Comparison of ENCODE assay signal across 8 cellular contexts in the genomic region with DNA sequence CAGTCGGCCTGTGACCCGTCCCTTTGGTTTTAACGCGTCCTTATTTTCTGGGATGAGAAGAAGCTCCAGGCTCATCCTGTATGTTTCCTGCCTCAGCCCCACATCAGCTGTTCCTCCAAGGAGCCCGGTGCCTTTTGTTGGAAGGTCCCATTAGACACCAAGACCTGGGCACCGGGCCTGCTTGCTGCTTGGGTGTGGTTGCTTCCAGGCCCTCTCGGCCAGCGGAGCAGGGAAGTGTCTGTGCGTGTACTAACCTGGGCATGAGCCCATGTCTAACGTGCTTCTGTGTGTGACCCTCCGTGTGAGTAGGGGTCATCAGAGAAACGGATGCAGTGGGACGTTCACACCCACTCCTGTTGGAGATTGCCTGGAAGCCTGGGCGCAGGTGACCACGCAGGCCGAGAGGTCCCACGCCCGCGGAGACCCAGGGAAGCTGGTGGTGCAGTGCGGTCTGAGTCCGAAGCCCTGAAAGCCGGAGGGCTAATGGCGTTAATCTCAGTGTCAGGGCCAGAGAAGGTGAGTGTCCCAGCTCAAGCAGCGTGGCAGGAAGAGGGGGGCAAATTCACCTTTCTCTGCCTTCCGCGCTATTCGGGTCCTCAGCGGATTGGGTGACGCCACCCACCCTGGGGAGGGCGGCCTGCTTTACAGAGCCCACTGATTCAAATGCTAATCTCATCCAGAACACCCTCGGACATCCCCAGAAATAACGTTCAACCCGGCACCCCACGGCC.
A peak's percentile ranks its signal among the peaks of the same experiment; 100 is the strongest.
DNase-seq lines count a peak whose midpoint lies in the region; ATAC-seq, FAIRE-seq and TF ChIP-seq lines count a peak whose summit lies in the region.
"Not testable (repeated sequence)": the region's sequence is repeated elsewhere in the genome, so short reads cannot be mapped to it uniquely, and the experiment has no call there.

No MANE protein-coding gene starts in this region.

- not testable (repeated sequence) for H2BK120ac ChIP-seq in neuronal stem cell (ENCODE audit: low read depth, low read length)

- H3K79me2 ChIP-seq in GM23338 (replicated peaks; ENCODE audit: insufficient read depth), result not testable (repeated sequence)

- H3K4me3 ChIP-seq in GM23338; bronchial epithelial cell (ENCODE audit: low read depth, low read length); neuronal stem cell (ENCODE audit: low read length in 2 of 2); upper lobe of right lung: not testable (repeated sequence)

- not testable (repeated sequence) for H3K27me3 Mint-ChIP-seq in GM23338 (ENCODE audit: insufficient read depth, low read depth, poor library complexity); activated CD4-positive, alpha-beta memory T cell treated with anti-CD3 and anti-CD28 coated beads for 36 hours
- peaks cover 10% of the 10 kb centered on the region for H3K27me3 Mint-ChIP-seq in glutamatergic neuron (ENCODE audit: unreplicated experiment)

- not testable (repeated sequence) for H3K9me2 ChIP-seq in GM23338 (ENCODE audit: insufficient read depth)

- not testable (repeated sequence) for H3K79me1 ChIP-seq in neuronal stem cell (ENCODE audit: low read depth, low read length)

- not testable (repeated sequence) for H3K36me3 ChIP-seq in GM23338 (ENCODE audit: insufficient read depth); bronchial epithelial cell (ENCODE audit: control insufficient read depth, insufficient read depth, low read length); neuronal stem cell (replicated peaks in 1 of 2; ENCODE audit: control insufficient read depth in 2 of 2, insufficient read depth in 2 of 2, low read length in 2 of 2); upper lobe of right lung

- H3K14ac ChIP-seq in neuronal stem cell (ENCODE audit: low read length), result not testable (repeated sequence)

- peak overlapping the region; percentile 58 for H2BK12ac ChIP-seq in neuronal stem cell (ENCODE audit: low read length)

- not testable (repeated sequence) for TF ChIP-seq CTCF in GM23338 (conservative IDR thresholded peaks at IDR 0.05; ENCODE audit: low read depth in 2 of 2); bronchial epithelial cell (IDR thresholded peaks at IDR 0.05; ENCODE audit: insufficient read depth, low read length, severe bottlenecking); glutamatergic neuron (IDR thresholded peaks at IDR 0.05; ENCODE audit: partially characterized antibody, unreplicated experiment); upper lobe of right lung (IDR thresholded peaks at IDR 0.05)

- CTCF ChIA-PET in activated CD4-positive, alpha-beta memory T cell treated with anti-CD3 and anti-CD28 coated beads for 36 hours (lab: Charles Lee), result not testable (repeated sequence)

- H4K8ac ChIP-seq in neuronal stem cell (ENCODE audit: low read depth, low read length), result not testable (repeated sequence)

- H4K91ac ChIP-seq in neuronal stem cell (ENCODE audit: low read depth, low read length, poor library complexity), result not testable (repeated sequence)

- not testable (repeated sequence) for H3K36me3 Mint-ChIP-seq in GM23338 (ENCODE audit: low read depth); activated CD4-positive, alpha-beta memory T cell treated with anti-CD3 and anti-CD28 coated beads for 36 hours; glutamatergic neuron (ENCODE audit: unreplicated experiment)

- WGBS in neuronal stem cell (ENCODE audit: extremely low coverage in 2 of 2, insufficient read length in 2 of 2, insufficient replicate concordance in 1 of 2), 2 donors, result no CpG with 5 or more reads among the region's 34 CpGs

- H3K27me3 ChIP-seq in GM23338 (ENCODE audit: insufficient read depth); bronchial epithelial cell (ENCODE audit: control insufficient read depth, insufficient read depth, low read length); neuronal stem cell (ENCODE audit: control insufficient read depth in 3 of 3, insufficient read depth in 3 of 3, low read depth in 1 of 3, low read length in 3 of 3); upper lobe of right lung: not testable (repeated sequence)

- peak overlapping the region; percentile 56 for H2AK5ac ChIP-seq in neuronal stem cell (ENCODE audit: low read depth, low read length)

- not testable (repeated sequence) for H2BK5ac ChIP-seq in neuronal stem cell (ENCODE audit: low read length)

- H3K27ac ChIP-seq in GM23338 (ENCODE audit: low read depth); neuronal stem cell (replicated peaks; ENCODE audit: low read length); upper lobe of right lung: not testable (repeated sequence)

- H3K9ac ChIP-seq in neuronal stem cell (ENCODE audit: low read depth, low read length, poor library complexity), result peak overlapping the region; percentile 30

- H3K9me3 Mint-ChIP-seq in GM23338; activated CD4-positive, alpha-beta memory T cell treated with anti-CD3 and anti-CD28 coated beads for 36 hours; glutamatergic neuron (ENCODE audit: unreplicated experiment): not testable (repeated sequence)

- not testable (repeated sequence) for H3K4me2 ChIP-seq in GM23338; neuronal stem cell (ENCODE audit: insufficient read depth, low read length, poor library complexity, severe bottlenecking)

- H3K23ac ChIP-seq in neuronal stem cell (ENCODE audit: low read depth, low read length, poor library complexity), result not testable (repeated sequence)

- H3K4me1 Mint-ChIP-seq in GM23338, result peaks cover 15% of the 10 kb centered on the region
- not testable (repeated sequence) for H3K4me1 Mint-ChIP-seq in activated CD4-positive, alpha-beta memory T cell treated with anti-CD3 and anti-CD28 coated beads for 36 hours (ENCODE audit: low read depth); glutamatergic neuron (ENCODE audit: low read depth, unreplicated experiment)

- H3K4ac ChIP-seq in neuronal stem cell (ENCODE audit: low read length), result not testable (repeated sequence)

- ATAC-seq in GM23338, result peak; percentile 30
- ATAC-seq in sciatic nerve, upper lobe of right lung: not testable (repeated sequence)

- H3K18ac ChIP-seq in neuronal stem cell (ENCODE audit: low read length), result peak overlapping the region; percentile 44

- 0 out of 2 replicates have a peak overlapping the region, but pooled peaks have one; percentile 59 for H2AFZ ChIP-seq in GM23338
- not testable (repeated sequence) for H2AFZ ChIP-seq in neuronal stem cell (ENCODE audit: low read length)

- not testable (repeated sequence) for DNase-seq in GM23338 (ENCODE audit: low spot score); bronchial epithelial cell (ENCODE audit: low read depth); neuronal stem cell (ENCODE audit: low spot score)
- DNase-seq in activated CD4-positive, alpha-beta memory T cell treated with anti-CD3 and anti-CD28 coated beads for 36 hours, result peak; percentile 6
- peak; percentile 4 for DNase-seq in glutamatergic neuron
- peak; percentile 50 for DNase-seq in islet precursor cell
- DNase-seq in sciatic nerve (ENCODE audit: low spot score), result peak; percentile 35
- peak; percentile 52 for DNase-seq in upper lobe of right lung

- POLR2A ChIA-PET in activated CD4-positive, alpha-beta memory T cell treated with anti-CD3 and anti-CD28 coated beads for 36 hours (lab: Charles Lee), result not testable (repeated sequence)

- H3K9me3 ChIP-seq in neuronal stem cell (replicated peaks in 1 of 2; ENCODE audit: control insufficient read depth in 2 of 2, insufficient read depth in 1 of 2, low read depth in 1 of 2, low read length in 2 of 2); upper lobe of right lung: not testable (repeated sequence)

- not testable (repeated sequence) for H3K27ac Mint-ChIP-seq in GM23338; activated CD4-positive, alpha-beta memory T cell treated with anti-CD3 and anti-CD28 coated beads for 36 hours; glutamatergic neuron (ENCODE audit: unreplicated experiment)

- FAIRE-seq in bronchial epithelial cell (lab: Jason Lieb, UNC), result peak; percentile 50

- H4K20me1 ChIP-seq in GM23338 (replicated peaks; ENCODE audit: insufficient read depth), result not testable (repeated sequence)

- intact Hi-C loops in activated CD4-positive, alpha-beta memory T cell treated with anti-CD3 and anti-CD28 coated beads for 36 hours (cut with micrococcal nuclease); sciatic nerve (cut with DNase I); upper lobe of right lung (cut with DNase I): not testable (repeated sequence)

- not testable (repeated sequence) for H3K4me3 Mint-ChIP-seq in GM23338; activated CD4-positive, alpha-beta memory T cell treated with anti-CD3 and anti-CD28 coated beads for 36 hours; glutamatergic neuron (ENCODE audit: unreplicated experiment)

- H3K4me1 ChIP-seq in GM23338 (ENCODE audit: insufficient read depth); neuronal stem cell (ENCODE audit: control insufficient read depth in 2 of 2, insufficient read depth in 1 of 2, low read depth in 1 of 2, low read length in 2 of 2); upper lobe of right lung: not testable (repeated sequence)

- H2BK15ac ChIP-seq in neuronal stem cell (ENCODE audit: low read length), result peak overlapping the region; percentile 58

- not testable (repeated sequence) for H3F3A ChIP-seq in GM23338 (replicated peaks; ENCODE audit: low read depth)
